8 cellular contexts compared by ENCODE assay signal in genomic region chr22:39598017-39598965, GRCh38.
DNase-seq lines count a peak whose midpoint lies in the region; ATAC-seq and TF ChIP-seq lines count a peak whose summit lies in the region.

No MANE protein-coding gene starts in this region.

- no peak for ATAC-seq in HG02981 (IDR thresholded peaks at IDR 0.05; ENCODE audit: unreplicated experiment)

- DNase-seq in NCI-H748 (lab: John Stamatoyannopoulos, UW; ENCODE audit: unreplicated experiment) (peak; percentile 70), kidney tubule cell (ENCODE audit: low spot score) (peak; percentile 33), KBM-7 (no peak), cerebellar nuclear complex (lab: John Stamatoyannopoulos, UW) (no peak)
- peak; percentile 59 for DNase-seq in activated T-helper 9 cell treated with anti-CD3 and anti-CD28 coated beads, Interleukin-2, amount 50 U/mL, for 16 hours (ENCODE audit: low read depth)
- DNase-seq in stimulated activated CD8-positive, alpha-beta memory T cell treated with anti-CD3 and anti-CD28 coated beads, Interleukin-7, amount 100 ng/mL, for 1 hour (ENCODE audit: low read depth in 2 of 2) = peak; percentile 20 to 40

- in situ Hi-C loops in KBM-7 (cut with MboI; ENCODE audit: low pct_unique_long_range_greater_than_20kb, low sequenced_read_pairs) = no loop called here

- TF ChIP-seq CTCF in C4-2B (conservative IDR thresholded peaks at IDR 0.05) = no peak; the same call in 1 of the 2 replicates

- peak overlapping the region; percentile 37 for H3K27ac ChIP-seq in C4-2B

Comparison
In these comparisons a context has a peak if more than half of its experiments do, and no peak if none do; other contexts are left out.
1. DNase-seq: peak in NCI-H748 (single experiment), activated T-helper 9 cell treated with anti-CD3 and anti-CD28 coated beads, Interleukin-2, amount 50 U/mL, for 16 hours (single experiment), kidney tubule cell (single experiment) and stimulated activated CD8-positive, alpha-beta memory T cell treated with anti-CD3 and anti-CD28 coated beads, Interleukin-7, amount 100 ng/mL, for 1 hour (2 of 2); none in KBM-7 (single experiment) and cerebellar nuclear complex (0 of 2).